In genomic region chr5:157549283-157549629, GRCh38 we compare ENCODE assay signal across 1 cellular context.
TF ChIP-seq lines count a peak whose summit lies in the region.

No MANE protein-coding gene starts in this region.

TF ChIP-seq in GM12878, 131 proteins besides CTCF, POLR2A, EP300 and RAD21 (continued from another document):
- no peak for TF ChIP-seq ZBTB11 (CRISPR knock-in tag; IDR thresholded peaks at IDR 0.05)
- TF ChIP-seq ZNF24 (IDR thresholded peaks at IDR 0.05) = no peak
- TF ChIP-seq RELB (IDR thresholded peaks at IDR 0.05; ENCODE audit: low read depth) = no peak
- TF ChIP-seq MLLT1 (IDR thresholded peaks at IDR 0.05) = no peak
- no peak for TF ChIP-seq PBX3 (IDR thresholded peaks at IDR 0.05; ENCODE audit: insufficient replicate concordance, low read depth, low read length)
- TF ChIP-seq SPI1 (IDR thresholded peaks at IDR 0.05; ENCODE audit: borderline replicate concordance, insufficient read depth, low read depth, low read length) = no peak
- TF ChIP-seq, protein P1, sequence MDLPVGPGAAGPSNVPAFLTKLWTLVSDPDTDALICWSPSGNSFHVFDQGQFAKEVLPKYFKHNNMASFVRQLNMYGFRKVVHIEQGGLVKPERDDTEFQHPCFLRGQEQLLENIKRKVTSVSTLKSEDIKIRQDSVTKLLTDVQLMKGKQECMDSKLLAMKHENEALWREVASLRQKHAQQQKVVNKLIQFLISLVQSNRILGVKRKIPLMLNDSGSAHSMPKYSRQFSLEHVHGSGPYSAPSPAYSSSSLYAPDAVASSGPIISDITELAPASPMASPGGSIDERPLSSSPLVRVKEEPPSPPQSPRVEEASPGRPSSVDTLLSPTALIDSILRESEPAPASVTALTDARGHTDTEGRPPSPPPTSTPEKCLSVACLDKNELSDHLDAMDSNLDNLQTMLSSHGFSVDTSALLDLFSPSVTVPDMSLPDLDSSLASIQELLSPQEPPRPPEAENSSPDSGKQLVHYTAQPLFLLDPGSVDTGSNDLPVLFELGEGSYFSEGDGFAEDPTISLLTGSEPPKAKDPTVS (IDR thresholded peaks at IDR 0.05; ENCODE audit: low read depth, low read length) = no peak
